Comparison of ENCODE assay signal across 28 cellular contexts in the genomic region with DNA sequence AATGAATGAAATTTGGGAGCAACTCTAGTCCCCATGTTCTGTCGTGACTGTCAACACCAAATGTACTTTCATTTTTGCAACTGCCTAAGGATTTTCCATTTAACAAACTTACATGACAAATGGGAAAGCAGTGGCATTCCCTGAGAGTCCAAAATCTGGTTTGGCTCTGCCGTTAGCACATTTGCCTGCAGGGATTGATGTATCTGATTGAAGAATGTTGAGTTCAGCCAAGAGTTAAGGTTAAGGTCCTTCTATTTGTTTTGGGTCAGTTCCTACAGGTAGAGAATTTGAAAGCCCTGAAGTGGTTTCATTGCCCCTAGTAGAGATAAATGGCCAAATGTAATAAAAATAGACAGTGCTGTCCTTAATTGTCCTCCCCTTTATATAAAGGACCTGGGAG.
"Had no signal": no experiment of that assay in that cellular context is flagged by ENCODE, and none has a peak within 500 bp of the region (broad histone marks: within the 10 kb centered on the region; RNA-seq: fewer than 3 reads in every experiment).

No MANE protein-coding gene starts in this region.

- H3K4me3 ChIP-seq: esophagus muscularis mucosa, gastrocnemius medialis, mucosa of descending colon, right lobe of liver, testis, vagina had no signal

- H3K4me1 Mint-ChIP-seq: activated CD4-positive, alpha-beta T cell treated with anti-CD3 and anti-CD28 coated beads, Interleukin-2, amount 10 ng/mL, durations not matched to agents 7 days and 5 days had no signal

- H3K36me3 ChIP-seq: brain microvascular endothelial cell, esophagus muscularis mucosa, gastrocnemius medialis, right lobe of liver, vagina had no signal

- H3K9me3 ChIP-seq: esophagus muscularis mucosa, gastrocnemius medialis, mucosa of descending colon, right lobe of liver, testis, vagina had no signal

- H3K27ac Mint-ChIP-seq: activated CD4-positive, alpha-beta T cell treated with anti-CD3 and anti-CD28 coated beads, Interleukin-2, amount 10 ng/mL, durations not matched to agents 7 days and 5 days; activated CD8-positive, alpha-beta memory T cell treated with anti-CD3 and anti-CD28 coated beads, Interleukin-2, amount 10 ng/mL, durations not matched to agents 7 days and 5 days; activated CD8-positive, alpha-beta T cell treated with anti-CD3 and anti-CD28 coated beads for 36 hours; nephron progenitor cell; stimulated activated naive B cell treated with anti-CD40 and anti-IgM and Interleukin-4, amounts not matched to agents 10 μg/mL and 1 μg/mL and 100 μg/mL, for 72 hours had no signal

- H3K36me3 Mint-ChIP-seq: activated CD8-positive, alpha-beta memory T cell treated with anti-CD3 and anti-CD28 coated beads, Interleukin-2, amount 10 ng/mL, durations not matched to agents 7 days and 5 days had no signal

- ATAC-seq: activated CD8-positive, alpha-beta memory T cell treated with anti-CD3 and anti-CD28 coated beads, Interleukin-2, amount 10 ng/mL, durations not matched to agents 7 days and 5 days; activated CD8-positive, alpha-beta T cell treated with anti-CD3 and anti-CD28 coated beads for 36 hours; gastrocnemius medialis; mucosa of descending colon; stimulated activated naive B cell treated with anti-CD40 and anti-IgM and Interleukin-4, amounts not matched to agents 10 μg/mL and 1 μg/mL and 100 μg/mL, for 72 hours had no signal

- FAIRE-seq: colon, endothelial cell of umbilical vein, small intestine had no signal

- H3K27me3 ChIP-seq: brain microvascular endothelial cell, esophagus muscularis mucosa, gastrocnemius medialis, right lobe of liver, testis, vagina had no signal

- DNase-seq: activated CD4-positive, alpha-beta T cell treated with anti-CD3 and anti-CD28 coated beads, Interleukin-2, amount 10 ng/mL, durations not matched to agents 7 days and 5 days; activated CD8-positive, alpha-beta memory T cell treated with anti-CD3 and anti-CD28 coated beads, Interleukin-2, amount 10 ng/mL, durations not matched to agents 7 days and 5 days; activated CD8-positive, alpha-beta T cell treated with anti-CD3 and anti-CD28 coated beads for 36 hours; activated gamma-delta T cell; activated naive CD4-positive, alpha-beta T cell treated with anti-CD3 and anti-CD28 coated beads, Interleukin-2, amount 50 U/mL, for 16 hours; activated T-cell treated with anti-CD3 and anti-CD28 coated beads for 4 hours; aorta; brain microvascular endothelial cell; central memory CD4-positive, alpha-beta T cell; effector memory CD4-positive, alpha-beta T cell; gastrocnemius medialis; hippocampal formation; mesendoderm; mucosa of descending colon; nephron progenitor cell; nucleus accumbens; posterior cingulate gyrus; right lobe of liver; small intestine; stimulated activated CD4-positive, alpha-beta T cell treated with anti-CD3 and anti-CD28 coated beads, Interleukin-2, amount 100 ng/mL, for 24 hours; stimulated activated naive B cell treated with anti-CD40 and anti-IgM and Interleukin-4, amounts not matched to agents 10 μg/mL and 1 μg/mL and 100 μg/mL, for 72 hours; T1000; testis; trophoblast cell had no signal

- H3K4me1 ChIP-seq: testis had no signal

- H3K4me3 Mint-ChIP-seq: activated CD4-positive, alpha-beta T cell treated with anti-CD3 and anti-CD28 coated beads, Interleukin-2, amount 10 ng/mL, durations not matched to agents 7 days and 5 days; activated CD8-positive, alpha-beta memory T cell treated with anti-CD3 and anti-CD28 coated beads, Interleukin-2, amount 10 ng/mL, durations not matched to agents 7 days and 5 days; activated CD8-positive, alpha-beta T cell treated with anti-CD3 and anti-CD28 coated beads for 36 hours; nephron progenitor cell; stimulated activated naive B cell treated with anti-CD40 and anti-IgM and Interleukin-4, amounts not matched to agents 10 μg/mL and 1 μg/mL and 100 μg/mL, for 72 hours had no signal

- H3K27me3 Mint-ChIP-seq: activated CD4-positive, alpha-beta T cell treated with anti-CD3 and anti-CD28 coated beads, Interleukin-2, amount 10 ng/mL, durations not matched to agents 7 days and 5 days; activated CD8-positive, alpha-beta memory T cell treated with anti-CD3 and anti-CD28 coated beads, Interleukin-2, amount 10 ng/mL, durations not matched to agents 7 days and 5 days; activated CD8-positive, alpha-beta T cell treated with anti-CD3 and anti-CD28 coated beads for 36 hours; stimulated activated naive B cell treated with anti-CD40 and anti-IgM and Interleukin-4, amounts not matched to agents 10 μg/mL and 1 μg/mL and 100 μg/mL, for 72 hours had no signal

- H3K27ac ChIP-seq: brain microvascular endothelial cell, esophagus muscularis mucosa, gastrocnemius medialis, testis, vagina had no signal
